In the genomic region with DNA sequence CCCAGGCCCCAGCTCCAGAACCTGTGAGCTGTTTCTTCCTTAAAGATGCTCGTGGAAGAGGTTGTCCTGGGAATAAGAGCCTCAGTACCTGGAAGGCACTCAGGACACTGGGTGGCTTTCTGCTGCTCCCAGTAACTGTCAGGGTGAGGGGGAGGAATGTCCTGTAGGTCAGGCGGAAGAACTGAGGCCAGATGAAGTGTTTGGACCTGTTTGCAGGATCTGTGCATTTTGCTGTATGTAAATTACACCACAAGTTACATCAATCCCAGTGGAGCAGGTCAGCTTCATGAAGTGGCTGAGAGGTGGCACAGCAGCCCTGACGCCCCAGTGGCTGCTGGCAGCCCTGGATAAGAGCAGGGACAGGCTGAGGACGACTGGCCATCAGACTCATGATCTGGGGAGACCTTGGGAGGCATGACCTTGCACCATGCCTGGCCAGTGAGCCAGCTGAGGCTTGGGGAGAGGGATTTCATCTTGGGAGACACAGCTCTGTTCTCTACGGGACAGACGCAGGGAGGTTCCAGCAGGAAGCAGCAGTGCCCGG, we compare ENCODE assay signal across 13 cellular contexts. TPM values are rescaled to one million over a fixed set of nuclear protein-coding genes. Genes with fewer than 3 reads are reported as not detected.
DNase-seq lines count a peak whose midpoint lies in the region; ATAC-seq and TF ChIP-seq lines count a peak whose summit lies in the region.
"Had no signal": no experiment of that assay in that cellular context is flagged by ENCODE, and none has a peak within 500 bp of the region (broad histone marks: within the 10 kb centered on the region; RNA-seq: fewer than 3 reads in every experiment).

No MANE protein-coding gene starts in this region.

- H3K4me1 Mint-ChIP-seq in endodermal cell (peaks cover 2% of the 10 kb centered on the region), neural progenitor cell (peaks cover 49% of the 10 kb centered on the region)

- DNase-seq in Right ventricle myocardium superior (no peak), Right ventricle myocardium inferior (ENCODE audit: missing footprints) (no peak), endodermal cell (no peak), neural progenitor cell (ENCODE audit: low spot score) (no peak), cerebellum (ENCODE audit: low spot score) (no peak), germinal center (ENCODE audit: low spot score) (no peak), T-helper 9 cell (no peak)
- DNase-seq: DND-41, NCI-H2081 had no signal

- intact Hi-C loops in Right ventricle myocardium superior (cut with DNase I) (no loop called here), Right ventricle myocardium inferior (cut with DNase I) (no loop called here)

- H3K36me3 Mint-ChIP-seq in endodermal cell (ENCODE audit: low read depth), result peaks cover 4% of the 10 kb centered on the region
- H3K36me3 Mint-ChIP-seq in neural progenitor cell, result peaks cover 2% of the 10 kb centered on the region

- H3K9ac ChIP-seq in endodermal cell (ENCODE audit: extremely low read depth, low read length, poor library complexity, severe bottlenecking) (no peak overlapping the region), neural progenitor cell (no peak overlapping the region)

- H3K4me2 ChIP-seq in neural progenitor cell, result no peak overlapping the region

- no peaks in the 10 kb centered on the region for H3K27me3 ChIP-seq in endodermal cell (ENCODE audit: control insufficient read depth, insufficient read depth, low read length, poor library complexity, severe bottlenecking)
- H3K27me3 ChIP-seq in neural progenitor cell, result no peaks in the 10 kb centered on the region
- H3K27me3 ChIP-seq: gastroesophageal sphincter, tibial artery had no signal

- no peaks in the 10 kb centered on the region for H3K9me3 ChIP-seq in endodermal cell (ENCODE audit: control insufficient read depth, low read length)
- H3K9me3 ChIP-seq in neural progenitor cell (ENCODE audit: low read depth), result no peaks in the 10 kb centered on the region
- H3K9me3 ChIP-seq: gastroesophageal sphincter, tibial artery had no signal

- H3K27ac Mint-ChIP-seq in endodermal cell (no peak overlapping the region), neural progenitor cell (peak overlapping the region; percentile 57)
- H3K27ac Mint-ChIP-seq: activated T-helper 2 cell treated with anti-CD3 and anti-CD28 coated beads, Interferon-gamma antibody, Interleukin-2, Interleukin-4, amounts not matched to agents 10 μg/mL and 5 μg/mL and 100 μg/mL, durations not matched to agents 14 hours and 24 hours and 36 hours had no signal

- no peaks in the 10 kb centered on the region for H4K20me1 ChIP-seq in neural progenitor cell (ENCODE audit: low read depth)

- H3K4me1 ChIP-seq in endodermal cell (ENCODE audit: control insufficient read depth, insufficient read depth, low read length), result no peaks in the 10 kb centered on the region
- peaks cover 14% of the 10 kb centered on the region for H3K4me1 ChIP-seq in neural progenitor cell

- no peaks in the 10 kb centered on the region for H3K27me3 Mint-ChIP-seq in endodermal cell (ENCODE audit: insufficient read depth)
- peaks cover 6% of the 10 kb centered on the region for H3K27me3 Mint-ChIP-seq in neural progenitor cell (ENCODE audit: insufficient read depth, low read depth)

- H3K4me3 ChIP-seq in endodermal cell (ENCODE audit: low read length), result no peak overlapping the region
- no peak overlapping the region for H3K4me3 ChIP-seq in neural progenitor cell
- H3K4me3 ChIP-seq: gastroesophageal sphincter, tibial artery had no signal

- no peaks in the 10 kb centered on the region for H3K9me3 Mint-ChIP-seq in endodermal cell
- H3K9me3 Mint-ChIP-seq in neural progenitor cell, result no peaks in the 10 kb centered on the region
- H3K9me3 Mint-ChIP-seq: activated T-helper 2 cell treated with anti-CD3 and anti-CD28 coated beads, Interferon-gamma antibody, Interleukin-2, Interleukin-4, amounts not matched to agents 10 μg/mL and 5 μg/mL and 100 μg/mL, durations not matched to agents 14 hours and 24 hours and 36 hours had no signal

- 61 to 81% methylated on average over 5 to 7 of the region's 7 CpGs for WGBS in endodermal cell (ENCODE audit: insufficient coverage in 1 of 2, insufficient read length in 1 of 2), 2 experiments

- H2AFZ ChIP-seq in neural progenitor cell (replicated peaks), result no peak overlapping the region

- H3K27ac ChIP-seq in endodermal cell (ENCODE audit: low read depth, low read length) (peak overlapping the region; percentile 75), neural progenitor cell (no peak overlapping the region)
- H3K27ac ChIP-seq: tibial artery had no signal

- H3K4me3 Mint-ChIP-seq in endodermal cell (no peak overlapping the region), neural progenitor cell (no peak overlapping the region)

- no peaks in the 10 kb centered on the region for H3K36me3 ChIP-seq in endodermal cell (ENCODE audit: control insufficient read depth, insufficient read depth, low read length)
- no peaks in the 10 kb centered on the region for H3K36me3 ChIP-seq in neural progenitor cell

- ATAC-seq in Right ventricle myocardium superior (ENCODE audit: poor library complexity), result peak; percentile 17
- ATAC-seq in Right ventricle myocardium inferior, result no peak
- ATAC-seq in HG03378 (IDR thresholded peaks at IDR 0.05; ENCODE audit: unreplicated experiment), result no peak

- no peaks in the 10 kb centered on the region for H3K79me2 ChIP-seq in neural progenitor cell (ENCODE audit: low read depth)

- TF ChIP-seq CTCF in endodermal cell (conservative IDR thresholded peaks at IDR 0.05), result no peak
- TF ChIP-seq CTCF in neural progenitor cell (IDR thresholded peaks at IDR 0.05), result no peak

- H3F3A ChIP-seq in neural progenitor cell (ENCODE audit: low read depth), result peaks cover 6% of the 10 kb centered on the region

RNA-seq across cellular contexts. Expression of a gene that starts 27.2 kb away (rescaled TPM):
- total RNA-seq in Right ventricle myocardium superior, result 40.7 TPM
- total RNA-seq in Right ventricle myocardium inferior, result 37.5 TPM
- 10 to 100 TPM; 17.0 to 17.1 TPM for total RNA-seq in endodermal cell
- polyA plus RNA-seq in endodermal cell (2013, experiment 1 of 2), result 14.4 TPM
- polyA plus RNA-seq in endodermal cell (2013, experiment 2 of 2), result 16.7 TPM
- total RNA-seq in neural progenitor cell (ENCODE audit: low replicate concordance), result 4.8 and 12.6 TPM in 2 replicates
- total RNA-seq in cerebellum, result 7.6 TPM

RNA-seq across cellular contexts. Expression of a gene that starts 41.6 kb away (rescaled TPM):
- 69.7 TPM for total RNA-seq in Right ventricle myocardium superior
- 81.1 TPM for total RNA-seq in Right ventricle myocardium inferior
- total RNA-seq in endodermal cell, result 100 to 1,000 TPM in 1 of 2 donors, 10 to 100 TPM in 1; 86.1 to 136 TPM
- 68.2 TPM for polyA plus RNA-seq in endodermal cell (2013, experiment 1 of 2)
- 78.4 TPM for polyA plus RNA-seq in endodermal cell (2013, experiment 2 of 2)
- total RNA-seq in neural progenitor cell (ENCODE audit: low replicate concordance), result 15.0 and 15.9 TPM in 2 replicates
- 11.3 TPM for total RNA-seq in cerebellum
- total RNA-seq: activated T-helper 2 cell treated with anti-CD3 and anti-CD28 coated beads, Interferon-gamma antibody, Interleukin-2, Interleukin-4, amounts not matched to agents 10 μg/mL and 5 μg/mL and 100 μg/mL, durations not matched to agents 14 hours and 24 hours and 36 hours had no signal
